ENCODE assay signal across 9 cellular contexts in genomic region chr15:76339302-76340197, GRCh38. TPM values are rescaled to one million over a fixed set of nuclear protein-coding genes. Genes with fewer than 3 reads are reported as not detected.
DNase-seq lines count a peak whose midpoint lies in the region; ATAC-seq, FAIRE-seq and TF ChIP-seq lines count a peak whose summit lies in the region.
"Had no signal": no experiment of that assay in that cellular context is flagged by ENCODE, and none has a peak within 500 bp of the region (broad histone marks: within the 10 kb centered on the region; RNA-seq: fewer than 3 reads in every experiment).

No MANE protein-coding gene starts in this region.

- FAIRE-seq in GM18507 (lab: Jason Lieb, UNC): peak; percentile 45

- H3K36me3 ChIP-seq in smooth muscle cell (ENCODE audit: low read depth): no peaks in the 10 kb centered on the region

- no peak overlapping the region for H2AFZ ChIP-seq in smooth muscle cell (ENCODE audit: low read depth)

- no peaks in the 10 kb centered on the region for H3K79me2 ChIP-seq in smooth muscle cell (ENCODE audit: low read depth)

- peaks cover 23% of the 10 kb centered on the region for H4K20me1 ChIP-seq in smooth muscle cell (ENCODE audit: low read depth)

- ATAC-seq in GM18870 (IDR thresholded peaks at IDR 0.05; ENCODE audit: unreplicated experiment): no peak
- ATAC-seq: foreskin keratinocyte had no signal

- H3K4me3 Mint-ChIP-seq in T-helper 1 cell treated with Interleukin-12 subunit alpha and Interleukin-12 subunit beta and Interleukin-4 antibody, amounts not matched to agents 30 μg/mL and 1 μg/mL, for 36 hours: peak overlapping the region; percentile 81

- H3K27ac ChIP-seq in smooth muscle cell (ENCODE audit: low read depth): no peak overlapping the region
- H3K27ac ChIP-seq: foreskin keratinocyte had no signal

- DNase-seq in GM18507 (ENCODE audit: extremely low spot score, insufficient read length, low read depth): no peak
- peak; percentile 43 to 73 for DNase-seq in foreskin fibroblast
- DNase-seq in smooth muscle cell (lab: John Stamatoyannopoulos, UW; ENCODE audit: unreplicated experiment): no peak
- DNase-seq in DMS79 treated with DMSO at 0.1 percent for 48 hours (lab: John Stamatoyannopoulos, UW): no peak
- DNase-seq in NCI-H2171 (lab: John Stamatoyannopoulos, UW): no peak
- DNase-seq in NCI-H774 (lab: John Stamatoyannopoulos, UW): no peak

- no peaks in the 10 kb centered on the region for H3F3A ChIP-seq in smooth muscle cell (ENCODE audit: low read depth)

- peaks cover 45% of the 10 kb centered on the region for H3K4me1 ChIP-seq in smooth muscle cell (ENCODE audit: low read depth)
- H3K4me1 ChIP-seq: foreskin keratinocyte had no signal

- no peaks in the 10 kb centered on the region for H3K9me3 ChIP-seq in smooth muscle cell (replicated peaks; ENCODE audit: low read depth)

- no peaks in the 10 kb centered on the region for H3K9me3 Mint-ChIP-seq in T-helper 1 cell treated with Interleukin-12 subunit alpha and Interleukin-12 subunit beta and Interleukin-4 antibody, amounts not matched to agents 30 μg/mL and 1 μg/mL, for 36 hours

- H3K4me3 ChIP-seq in foreskin fibroblast (ENCODE audit: low read depth in 1 of 2, low read length in 2 of 2) (peak overlapping the region; percentile 76 to 89), smooth muscle cell (peak overlapping the region; percentile 45)

- TF ChIP-seq CTCF in foreskin fibroblast (IDR thresholded peaks at IDR 0.05; ENCODE audit: low read depth, low read length): no peak
- no peak for TF ChIP-seq CTCF in smooth muscle cell (IDR thresholded peaks at IDR 0.05; ENCODE audit: borderline replicate concordance, insufficient read depth, poor library complexity, severe bottlenecking)

- H3K36me3 Mint-ChIP-seq in T-helper 1 cell treated with Interleukin-12 subunit alpha and Interleukin-12 subunit beta and Interleukin-4 antibody, amounts not matched to agents 30 μg/mL and 1 μg/mL, for 36 hours (ENCODE audit: low read depth): peaks cover 12% of the 10 kb centered on the region

- peaks cover 71% of the 10 kb centered on the region for H3K27me3 Mint-ChIP-seq in T-helper 1 cell treated with Interleukin-12 subunit alpha and Interleukin-12 subunit beta and Interleukin-4 antibody, amounts not matched to agents 30 μg/mL and 1 μg/mL, for 36 hours (ENCODE audit: low read depth)

- WGBS in smooth muscle cell (ENCODE audit: low lambda C conversion rate): 7% methylated on average over 46 of the region's 48 CpGs

- peaks cover 98% of the 10 kb centered on the region for H3K27me3 ChIP-seq in smooth muscle cell (ENCODE audit: low read depth)

- no peak overlapping the region for H3K27ac Mint-ChIP-seq in T-helper 1 cell treated with Interleukin-12 subunit alpha and Interleukin-12 subunit beta and Interleukin-4 antibody, amounts not matched to agents 30 μg/mL and 1 μg/mL, for 36 hours

- H3K4me2 ChIP-seq in smooth muscle cell: peak overlapping the region; percentile 78

- no peak overlapping the region for H3K9ac ChIP-seq in smooth muscle cell (ENCODE audit: low read depth)

- H3K4me1 Mint-ChIP-seq in T-helper 1 cell treated with Interleukin-12 subunit alpha and Interleukin-12 subunit beta and Interleukin-4 antibody, amounts not matched to agents 30 μg/mL and 1 μg/mL, for 36 hours (ENCODE audit: low read depth): peaks cover 45% of the 10 kb centered on the region

RNA-seq across cellular contexts. Expression of gene ISL2, which starts 3.0 kb away (rescaled TPM):
- total RNA-seq in smooth muscle cell: 0.22 and 0.45 TPM in 2 replicates
- 0.35 TPM in 1 of 2 replicates, not detected in the other for polyA plus RNA-seq in smooth muscle cell

RNA-seq across cellular contexts. Expression of gene ETFA, which starts 28.3 kb away (rescaled TPM):
- total RNA-seq in smooth muscle cell: 79.4 and 98.0 TPM in 2 replicates
- polyA plus RNA-seq in smooth muscle cell: 110 and 119 TPM in 2 replicates

Comparison
In these comparisons a context has a peak if more than half of its experiments do, and no peak if none do; other contexts are left out.
1. DNase-seq: peak in foreskin fibroblast (2 of 2); none in GM18507 (single experiment), smooth muscle cell (single experiment), DMS79 treated with DMSO at 0.1 percent for 48 hours (single experiment), NCI-H2171 (single experiment) and NCI-H774 (single experiment).